In the genomic region with DNA sequence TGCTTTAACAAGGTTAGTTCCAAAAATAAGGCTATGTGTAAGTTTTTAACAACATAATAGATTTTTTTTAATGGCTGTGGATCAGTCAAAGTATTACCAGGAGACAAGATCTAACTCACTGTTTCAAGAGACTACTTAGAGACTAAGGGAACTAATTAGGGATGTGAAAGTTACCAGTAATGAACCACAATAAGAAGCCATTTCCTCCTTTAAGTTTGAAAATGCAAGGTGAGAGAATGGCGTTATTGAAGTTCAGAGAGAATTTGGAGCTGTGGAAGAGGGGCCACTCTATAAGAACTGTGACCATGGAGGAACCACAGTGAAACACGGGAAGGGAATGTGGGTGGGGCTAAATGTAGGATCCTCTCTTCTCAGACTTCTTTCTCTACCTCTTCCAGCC, we compare ENCODE assay signal across 1 cellular context.
TF ChIP-seq lines count a peak whose summit lies in the region.

No MANE protein-coding gene starts in this region.

TF ChIP-seq in GM12878, 131 proteins besides CTCF, POLR2A, EP300 and RAD21 (continued from another document):
- TF ChIP-seq MEF2B (IDR thresholded peaks at IDR 0.05; ENCODE audit: partially characterized antibody, poor library complexity, severe bottlenecking) = peak; percentile 21
- peak; percentile 16; the same call in 1 of the 2 replicates for TF ChIP-seq RUNX3 (IDR thresholded peaks at IDR 0.05; ENCODE audit: low read length)
- TF ChIP-seq ZNF24 (IDR thresholded peaks at IDR 0.05) = peak; percentile 49; the same call in 1 of the 2 replicates
- TF ChIP-seq IKZF1 (conservative IDR thresholded peaks at IDR 0.05) = peak; percentile 45
